In genomic region chr4:2363951-2364653, GRCh38 we compare ENCODE assay signal across 9 cellular contexts. TPM values are rescaled to one million over a fixed set of nuclear protein-coding genes. Genes with fewer than 3 reads are reported as not detected.
A peak's percentile ranks its signal among the peaks of the same experiment; 100 is the strongest.
DNase-seq lines count a peak whose midpoint lies in the region; ATAC-seq and TF ChIP-seq lines count a peak whose summit lies in the region.
"Had no signal": no experiment of that assay in that cellular context is flagged by ENCODE, and none has a peak within 500 bp of the region (broad histone marks: within the 10 kb centered on the region; RNA-seq: fewer than 3 reads in every experiment).

No MANE protein-coding gene starts in this region.

- no peak for TF ChIP-seq EP300 in suprapubic skin (IDR thresholded peaks at IDR 0.05)

- H3K4me3 Mint-ChIP-seq in activated CD4-positive, alpha-beta T cell treated with anti-CD3 and anti-CD28 coated beads for 36 hours = peak overlapping the region; percentile 61
- H3K4me3 Mint-ChIP-seq: neural crest cell had no signal

- no peak for DNase-seq in activated CD4-positive, alpha-beta T cell treated with anti-CD3 and anti-CD28 coated beads for 36 hours
- no peak for DNase-seq in activated CD4-positive, alpha-beta T cell treated with anti-CD3 and anti-CD28 coated beads, Interleukin-2, amount 50 U/mL, for 4 hours
- DNase-seq in astrocyte of the cerebellum (ENCODE audit: low read depth) = no peak
- no peak for DNase-seq in lower leg skin (ENCODE audit: low spot score in 2 of 2)
- DNase-seq in suprapubic skin (ENCODE audit: low spot score in 2 of 2) = peak in 1 of 2 donors; percentile 52
- no peak for DNase-seq in GM10266 (ENCODE audit: extremely low spot score)
- no peak for DNase-seq in KG1 (lab: John Stamatoyannopoulos, UW)

- no peaks in the 10 kb centered on the region for H3K36me3 Mint-ChIP-seq in activated CD4-positive, alpha-beta T cell treated with anti-CD3 and anti-CD28 coated beads for 36 hours (ENCODE audit: low read depth)

- H3K9me3 Mint-ChIP-seq in activated CD4-positive, alpha-beta T cell treated with anti-CD3 and anti-CD28 coated beads for 36 hours (ENCODE audit: low read depth) = peaks cover 4% of the 10 kb centered on the region
- H3K9me3 Mint-ChIP-seq: neural crest cell had no signal

- intact Hi-C loops in activated CD4-positive, alpha-beta T cell treated with anti-CD3 and anti-CD28 coated beads for 36 hours (cut with DNase I, micrococcal nuclease) = loop anchor here (1.0 to 2.0 kb wide), 3 partner anchors 49 to 122 kb away; partner anchors contain the start of genes HAUS3 (in 1 of the 2), MXD4 (in 1 of the 2) and POLN (in 1 of the 2)
- intact Hi-C loops in lower leg skin (cut with DNase I; ENCODE audit: low total_unique reads) = no loop called here

- H3K27ac ChIP-seq in suprapubic skin = no peak overlapping the region

- TF ChIP-seq CTCF in astrocyte of the cerebellum (IDR thresholded peaks at IDR 0.05; ENCODE audit: low read depth, low read length, missing control alignments) (no peak), lower leg skin (IDR thresholded peaks at IDR 0.05) (no peak), suprapubic skin (IDR thresholded peaks at IDR 0.05) (no peak), GM10266 (IDR thresholded peaks at IDR 0.05; ENCODE audit: control insufficient read depth, insufficient read depth, low read depth, missing control alignments) (no peak)

- H3K9me3 ChIP-seq in suprapubic skin = peaks cover 5% of the 10 kb centered on the region

- peaks cover 4% of the 10 kb centered on the region for H3K4me1 Mint-ChIP-seq in activated CD4-positive, alpha-beta T cell treated with anti-CD3 and anti-CD28 coated beads for 36 hours

- POLR2A ChIA-PET in activated CD4-positive, alpha-beta T cell treated with anti-CD3 and anti-CD28 coated beads for 36 hours (lab: Charles Lee) = no interaction called here

- TF ChIP-seq POLR2A in lower leg skin (IDR thresholded peaks at IDR 0.05) (no peak), suprapubic skin (IDR thresholded peaks at IDR 0.05) (no peak)

- WGBS in lower leg skin, 2 donors = 49 to 50% methylated on average over 12 of the region's 17 CpGs
- WGBS in suprapubic skin = 58% methylated on average over 7 of the region's 17 CpGs

- H3K4me3 ChIP-seq in astrocyte of the cerebellum (ENCODE audit: low read depth, low read length) (peak overlapping the region; percentile 39), lower leg skin (ENCODE audit: low read depth, poor library complexity, severe bottlenecking) (peak overlapping the region; percentile 43), suprapubic skin (peak overlapping the region; percentile 61)

- H3K4me1 ChIP-seq in suprapubic skin = peaks cover 32% of the 10 kb centered on the region

- H3K27me3 Mint-ChIP-seq in activated CD4-positive, alpha-beta T cell treated with anti-CD3 and anti-CD28 coated beads for 36 hours = no peaks in the 10 kb centered on the region

- CTCF ChIA-PET in activated CD4-positive, alpha-beta T cell treated with anti-CD3 and anti-CD28 coated beads for 36 hours (lab: Charles Lee) = no interaction called here

- no peaks in the 10 kb centered on the region for H3K36me3 ChIP-seq in suprapubic skin

- in situ Hi-C loops in astrocyte of the cerebellum (cut with HindIII; ENCODE audit: low sequenced_read_pairs) = no loop called here

- H3K27me3 ChIP-seq in suprapubic skin = no peaks in the 10 kb centered on the region

- H3K27ac Mint-ChIP-seq in activated CD4-positive, alpha-beta T cell treated with anti-CD3 and anti-CD28 coated beads for 36 hours = peak overlapping the region; percentile 25

- ATAC-seq in activated CD4-positive, alpha-beta T cell treated with anti-CD3 and anti-CD28 coated beads for 36 hours = peak; percentile 2
- no peak for ATAC-seq in GM21529 (IDR thresholded peaks at IDR 0.05; ENCODE audit: unreplicated experiment)

RNA-seq across cellular contexts. Expression of gene ZFYVE28, which starts 54.3 kb away (rescaled TPM):
- total RNA-seq in activated CD4-positive, alpha-beta T cell treated with anti-CD3 and anti-CD28 coated beads for 36 hours = 1 to 10 TPM; 8.7 to 9.3 TPM
- 10 to 100 TPM in 2 of 4 donors, 1 to 10 TPM in 2; 5.0 to 12.8 (median 9.9) TPM for total RNA-seq in lower leg skin
- total RNA-seq in suprapubic skin = 10 to 100 TPM in 2 of 4 donors, 1 to 10 TPM in 2; 7.6 to 21.3 (median 9.9) TPM

RNA-seq across cellular contexts. Expression of gene CFAP99, which starts 54.7 kb away (rescaled TPM):
- total RNA-seq in activated CD4-positive, alpha-beta T cell treated with anti-CD3 and anti-CD28 coated beads for 36 hours = under 1 TPM in 1 of 2 experiments, not detected in 1; 0.05 TPM
- total RNA-seq in lower leg skin = not detected
- total RNA-seq in suprapubic skin = not detected
- total RNA-seq: neural crest cell had no signal
